ENCODE assay signal across 16 cellular contexts in the genomic region with DNA sequence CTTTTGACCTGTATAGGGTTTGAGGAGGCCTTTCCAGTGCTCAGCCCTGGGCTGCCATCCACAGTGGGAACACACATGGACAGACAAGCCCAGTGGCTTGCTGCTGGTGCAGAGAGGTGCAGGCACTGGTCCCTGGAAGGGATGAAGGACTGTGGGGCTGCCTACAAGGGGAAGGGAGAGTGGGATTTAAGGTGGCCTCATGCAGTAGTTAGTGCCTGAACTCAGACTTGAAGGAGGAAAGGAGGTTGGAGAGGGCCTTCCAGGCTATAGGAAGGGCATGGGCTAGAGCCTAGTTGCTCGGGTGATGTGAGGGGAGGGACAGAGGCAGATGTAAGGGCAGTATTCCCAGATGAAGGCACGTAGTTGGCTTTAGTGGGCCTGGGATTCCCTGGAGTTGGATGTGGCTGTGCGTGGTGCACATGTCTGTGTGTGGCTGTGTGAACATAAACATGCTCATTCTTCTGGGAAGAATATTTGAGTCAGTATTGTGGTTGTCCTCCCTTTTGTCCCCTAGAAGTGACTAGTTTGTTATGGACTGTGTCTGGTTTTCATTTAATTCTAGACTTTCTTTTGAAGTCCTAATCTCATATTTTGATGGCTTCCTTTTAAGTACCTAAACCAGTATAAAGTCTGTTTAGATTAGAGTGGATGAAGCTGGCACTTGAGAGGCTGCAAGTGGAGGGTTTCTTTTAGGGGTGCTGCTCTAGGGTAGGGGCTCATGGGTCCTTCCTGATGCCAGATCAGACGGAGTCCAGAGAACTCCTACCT. TPM values are rescaled to one million over a fixed set of nuclear protein-coding genes. Genes with fewer than 3 reads are reported as not detected.
A peak's percentile ranks its signal among the peaks of the same experiment; 100 is the strongest.
DNase-seq lines count a peak whose midpoint lies in the region; ATAC-seq and TF ChIP-seq lines count a peak whose summit lies in the region.
"Had no signal": no experiment of that assay in that cellular context is flagged by ENCODE, and none has a peak within 500 bp of the region (broad histone marks: within the 10 kb centered on the region; RNA-seq: fewer than 3 reads in every experiment).

No MANE protein-coding gene starts in this region.

- POLR2A ChIA-PET in activated CD8-positive, alpha-beta T cell treated with anti-CD3 and anti-CD28 coated beads for 36 hours (lab: Charles Lee): interaction anchor here (0.6 kb wide), 1 partner anchor 52 kb away, joined by 4 read pairs; no protein-coding TSS in a partner anchor

- peak overlapping the region; percentile 75 for H3K27ac Mint-ChIP-seq in stimulated activated naive CD8-positive, alpha-beta T cell treated with anti-CD3 and anti-CD28 coated beads, Interleukin-15, Interleukin-2, amounts not matched to agents 100 ng/mL and 50 ng/mL, for 24 hours
- peak overlapping the region; percentile 52 for H3K27ac Mint-ChIP-seq in activated CD8-positive, alpha-beta T cell treated with anti-CD3 and anti-CD28 coated beads for 36 hours

- no peak for DNase-seq in stimulated activated naive CD8-positive, alpha-beta T cell treated with anti-CD3 and anti-CD28 coated beads, Interleukin-15, Interleukin-2, amounts not matched to agents 100 U/mL and 50 U/mL, for 24 hours
- no peak for DNase-seq in activated CD8-positive, alpha-beta T cell treated with anti-CD3 and anti-CD28 coated beads for 36 hours
- DNase-seq in fibroblast of peridontal ligament (ENCODE audit: extremely low read depth) (peak; percentile 7), NCI-H446 treated with DMSO at 0.1 percent for 48 hours (lab: John Stamatoyannopoulos, UW) (no peak), NCI-H524 (lab: John Stamatoyannopoulos, UW) (no peak)
- DNase-seq: activated CD8-positive, alpha-beta memory T cell treated with anti-CD3 and anti-CD28 coated beads, Interleukin-2, amount 50 U/mL, for 48 hours; left ventricle myocardium inferior; NCI-H1048; NCI-H2029 treated with DMSO at 0.1 percent for 48 hours; NCI-H510A; ovary had no signal

- H3K36me3 Mint-ChIP-seq in stimulated activated naive CD8-positive, alpha-beta T cell treated with anti-CD3 and anti-CD28 coated beads, Interleukin-15, Interleukin-2, amounts not matched to agents 100 ng/mL and 50 ng/mL, for 24 hours (ENCODE audit: low read depth): peaks cover 47% of the 10 kb centered on the region
- H3K36me3 Mint-ChIP-seq in activated CD8-positive, alpha-beta T cell treated with anti-CD3 and anti-CD28 coated beads for 36 hours (ENCODE audit: low read depth): peaks cover 26% of the 10 kb centered on the region

- no peaks in the 10 kb centered on the region for H3K9me3 Mint-ChIP-seq in stimulated activated naive CD8-positive, alpha-beta T cell treated with anti-CD3 and anti-CD28 coated beads, Interleukin-15, Interleukin-2, amounts not matched to agents 100 ng/mL and 50 ng/mL, for 24 hours
- no peaks in the 10 kb centered on the region for H3K9me3 Mint-ChIP-seq in activated CD8-positive, alpha-beta T cell treated with anti-CD3 and anti-CD28 coated beads for 36 hours

- no peaks in the 10 kb centered on the region for H3K27me3 Mint-ChIP-seq in stimulated activated naive CD8-positive, alpha-beta T cell treated with anti-CD3 and anti-CD28 coated beads, Interleukin-15, Interleukin-2, amounts not matched to agents 100 ng/mL and 50 ng/mL, for 24 hours
- H3K27me3 Mint-ChIP-seq in activated CD8-positive, alpha-beta T cell treated with anti-CD3 and anti-CD28 coated beads for 36 hours: no peaks in the 10 kb centered on the region

- H3K4me1 Mint-ChIP-seq in stimulated activated naive CD8-positive, alpha-beta T cell treated with anti-CD3 and anti-CD28 coated beads, Interleukin-15, Interleukin-2, amounts not matched to agents 100 ng/mL and 50 ng/mL, for 24 hours (ENCODE audit: low read depth): peaks cover 31% of the 10 kb centered on the region
- H3K4me1 Mint-ChIP-seq in activated CD8-positive, alpha-beta T cell treated with anti-CD3 and anti-CD28 coated beads for 36 hours (ENCODE audit: low read depth): peaks cover 22% of the 10 kb centered on the region

- H3K4me3 Mint-ChIP-seq in stimulated activated naive CD8-positive, alpha-beta T cell treated with anti-CD3 and anti-CD28 coated beads, Interleukin-15, Interleukin-2, amounts not matched to agents 100 ng/mL and 50 ng/mL, for 24 hours: no peak overlapping the region
- H3K4me3 Mint-ChIP-seq in activated CD8-positive, alpha-beta T cell treated with anti-CD3 and anti-CD28 coated beads for 36 hours: no peak overlapping the region

- intact Hi-C loops in activated CD8-positive, alpha-beta T cell treated with anti-CD3 and anti-CD28 coated beads for 36 hours (cut with micrococcal nuclease): no loop called here

- no peak for TF ChIP-seq CTCF in activated CD8-positive, alpha-beta T cell treated with anti-CD3 and anti-CD28 coated beads for 36 hours (IDR thresholded peaks at IDR 0.05)

- CTCF ChIA-PET in activated CD8-positive, alpha-beta T cell treated with anti-CD3 and anti-CD28 coated beads for 36 hours (lab: Charles Lee): interaction anchor here (1.2 to 2.4 kb wide), 3 partner anchors 13 to 18 kb away, joined by 4 to 7 read pairs (median 6); no protein-coding TSS in a partner anchor

- ATAC-seq in stimulated activated naive CD8-positive, alpha-beta T cell treated with anti-CD3 and anti-CD28 coated beads, Interleukin-15, Interleukin-2, amounts not matched to agents 100 U/mL and 50 U/mL, for 24 hours: no peak
- ATAC-seq in activated CD8-positive, alpha-beta T cell treated with anti-CD3 and anti-CD28 coated beads for 36 hours: no peak
- ATAC-seq in HG03095 (IDR thresholded peaks at IDR 0.05; ENCODE audit: unreplicated experiment) (no peak), GM18870 (IDR thresholded peaks at IDR 0.05; ENCODE audit: unreplicated experiment) (no peak)
- ATAC-seq: activated CD4-positive, CD25-positive, alpha-beta regulatory T cell treated with anti-CD3 and anti-CD28 coated beads, Interleukin-2, amount 50 U/mL, for 24 hours; sciatic nerve had no signal

RNA-seq across cellular contexts. Expression of gene YDJC, which starts 18.4 kb away (rescaled TPM):
- total RNA-seq in activated CD8-positive, alpha-beta T cell treated with anti-CD3 and anti-CD28 coated beads for 36 hours: 10 to 100 TPM; 60.1 to 64.9 TPM

RNA-seq across cellular contexts. Expression of gene CCDC116, which starts 21.2 kb away (rescaled TPM):
- under 1 TPM in 1 of 2 experiments, not detected in 1; 0.45 TPM for total RNA-seq in activated CD8-positive, alpha-beta T cell treated with anti-CD3 and anti-CD28 coated beads for 36 hours

RNA-seq across cellular contexts. Expression of gene SDF2L1, which starts 30.7 kb away (rescaled TPM):
- 10 to 100 TPM; 38.6 to 41.3 TPM for total RNA-seq in activated CD8-positive, alpha-beta T cell treated with anti-CD3 and anti-CD28 coated beads for 36 hours

RNA-seq across cellular contexts. Expression of gene UBE2L3, which starts 43.9 kb away (rescaled TPM):
- 10 to 100 TPM; 50.3 to 54.9 TPM for total RNA-seq in activated CD8-positive, alpha-beta T cell treated with anti-CD3 and anti-CD28 coated beads for 36 hours

RNA-seq across cellular contexts. Expression of gene PPIL2, which starts 54.4 kb away (rescaled TPM):
- 10 to 100 TPM; 41.5 to 42.5 TPM for total RNA-seq in activated CD8-positive, alpha-beta T cell treated with anti-CD3 and anti-CD28 coated beads for 36 hours
